In genomic region chr3:125917020-125917464, GRCh38 we compare ENCODE assay signal across 8 cellular contexts. TPM values are rescaled to one million over a fixed set of nuclear protein-coding genes. Genes with fewer than 3 reads are reported as not detected.
DNase-seq lines count a peak whose midpoint lies in the region; TF ChIP-seq lines count a peak whose summit lies in the region.
"Not testable (repeated sequence)": the region's sequence is repeated elsewhere in the genome, so short reads cannot be mapped to it uniquely, and the experiment has no call there.

No MANE protein-coding gene starts in this region.

- not testable (repeated sequence) for H3K9me3 ChIP-seq in muscle layer of colon (ENCODE audit: low read length)

- H3K27ac Mint-ChIP-seq in CD14-positive monocyte = peak overlapping the region in 6 of 7 donors; percentile 1 to 89 (median 56)
- H3K27ac Mint-ChIP-seq in MCF 10A (ENCODE audit: low read depth, unreplicated experiment) = not testable (repeated sequence)

- H3K4me3 Mint-ChIP-seq in CD14-positive monocyte (peak overlapping the region; percentile 83 to 86), MCF 10A (ENCODE audit: unreplicated experiment) (peak overlapping the region; percentile 86)

- H3K4me1 Mint-ChIP-seq in CD14-positive monocyte (peaks cover 11% of the 10 kb centered on the region), MCF 10A (ENCODE audit: insufficient read depth, unreplicated experiment) (peaks cover 14% of the 10 kb centered on the region)

- H3K36me3 Mint-ChIP-seq in CD14-positive monocyte; MCF 10A (ENCODE audit: insufficient read depth, unreplicated experiment): not testable (repeated sequence)

- H3K4me3 ChIP-seq in WI38 (ENCODE audit: low read depth, low read length) = peak overlapping the region; percentile 74
- H3K4me3 ChIP-seq in muscle layer of colon (ENCODE audit: low read depth in 1 of 2, low read length in 2 of 2) = peak overlapping the region; percentile 57 to 66

- POLR2A ChIA-PET in MCF 10A (lab: Yijun Ruan, JAX) = interaction anchor here (0.6 to 0.9 kb wide), 4 partner anchors 34 to 1472 kb away, joined by 3 to 4 read pairs (median 4); partner anchors contain the start of gene ZXDC

- intact Hi-C loops in CD14-positive monocyte (cut with micrococcal nuclease) (loop anchor here (5.0 to 10.0 kb wide), 4 partner anchors 312 to 558 kb away; partner anchors contain the start of genes ZXDC (in 2 of the 2) and KLF15 (in 1 of the 2)), MCF 10A (cut with micrococcal nuclease) (loop anchor here (5.0 to 10.0 kb wide), 2 partner anchors 150 to 322 kb away; partner anchors contain the start of gene OSBPL11)

- H3K36me3 ChIP-seq in muscle layer of colon (ENCODE audit: insufficient read depth, low read length) = not testable (repeated sequence)

- peak overlapping the region; percentile 66 for H3K27ac ChIP-seq in muscle layer of colon (ENCODE audit: low read depth, low read length)

- not testable (repeated sequence) for DNase-seq in CD14-positive monocyte (ENCODE audit: low spot score)
- DNase-seq in HK-2 (ENCODE audit: unreplicated experiment) = peak; percentile 49
- peak; percentile 9 for DNase-seq in NCI-H345 treated with DMSO at 0.1 percent for 48 hours (lab: John Stamatoyannopoulos, UW; ENCODE audit: unreplicated experiment)
- DNase-seq in MCF 10A (ENCODE audit: unreplicated experiment) = peak; percentile 47
- peak; percentile 14 for DNase-seq in globus pallidus (ENCODE audit: low spot score)
- peak; percentile 36 for DNase-seq in stimulated activated CD4-positive, alpha-beta T cell treated with anti-CD3 and anti-CD28 coated beads, Interleukin-4, amount 100 ng/mL, for 1 hour

- BruUV-seq in MCF 10A (replicated peaks; lab: Mats Ljungman, UMichigan) = TSS peak; percentile 54

- not testable (repeated sequence) for H3K27me3 ChIP-seq in muscle layer of colon (ENCODE audit: control insufficient read depth in 1 of 2, insufficient read depth in 2 of 2, low read length in 2 of 2)

- H3K9ac ChIP-seq in muscle layer of colon (ENCODE audit: low read length) = not testable (repeated sequence)

- H3K27me3 Mint-ChIP-seq in CD14-positive monocyte (ENCODE audit: low read depth in 3 of 3); MCF 10A (ENCODE audit: insufficient read depth, unreplicated experiment): not testable (repeated sequence)

- TF ChIP-seq CTCF in CD14-positive monocyte (IDR thresholded peaks at IDR 0.05); WI38 (IDR thresholded peaks at IDR 0.05; ENCODE audit: low read depth, low read length); MCF 10A (IDR thresholded peaks at IDR 0.05; ENCODE audit: unreplicated experiment): not testable (repeated sequence)

- H3K4me1 ChIP-seq in muscle layer of colon (ENCODE audit: insufficient read depth, low read length) = not testable (repeated sequence)

- CTCF ChIA-PET in MCF 10A (lab: Yijun Ruan, JAX) = interaction anchor here (1.0 kb wide), 1 partner anchor 13 kb away, joined by 3 read pairs; no protein-coding TSS in a partner anchor

- not testable (repeated sequence) for H3K9me3 Mint-ChIP-seq in CD14-positive monocyte; MCF 10A (ENCODE audit: unreplicated experiment)

RNA-seq across cellular contexts. Expression of gene ROPN1B, which starts 51.9 kb away (rescaled TPM):
- not detected for polyA plus RNA-seq in CD14-positive monocyte
- not detected in 2 replicates for total RNA-seq in MCF 10A (2022)
